In the genomic region with DNA sequence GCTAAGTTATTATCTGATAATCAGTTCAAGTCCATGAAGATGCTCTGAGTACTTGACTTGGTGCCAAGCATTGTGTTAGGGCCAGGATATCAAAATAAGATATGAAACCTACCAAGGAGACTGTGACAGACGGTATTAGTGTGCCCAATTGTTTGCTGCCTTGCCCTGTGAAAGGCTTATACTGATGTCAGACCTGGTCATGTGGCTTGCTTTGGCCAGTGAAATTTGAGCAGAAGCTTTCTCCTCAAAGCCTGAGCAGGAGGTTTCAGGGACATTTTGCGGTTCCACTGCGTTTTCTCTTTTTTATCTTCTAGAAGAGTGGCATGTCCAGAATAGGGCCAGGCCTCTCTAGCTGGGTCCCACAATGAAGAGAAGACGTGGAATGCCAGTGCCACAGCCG, we compare ENCODE assay signal across 29 cellular contexts. TPM values are rescaled to one million over a fixed set of nuclear protein-coding genes. Genes with fewer than 3 reads are reported as not detected.
"Had no signal": no experiment of that assay in that cellular context is flagged by ENCODE, and none has a peak within 500 bp of the region (broad histone marks: within the 10 kb centered on the region; RNA-seq: fewer than 3 reads in every experiment).

No MANE protein-coding gene starts in this region.

- H3K4me1 ChIP-seq: SJCRH30 had no signal

- H3K9ac ChIP-seq: SK-N-SH had no signal

- FAIRE-seq: bronchial epithelial cell, TTC549 had no signal

- DNase-seq: activated CD4-positive, alpha-beta T cell treated with anti-CD3 and anti-CD28 coated beads for 36 hours; activated CD4-positive, alpha-beta T cell treated with anti-CD3 and anti-CD28 coated beads, Interleukin-2, amount 10 ng/mL, durations not matched to agents 7 days and 5 days; activated CD4-positive, alpha-beta T cell treated with anti-CD3 and anti-CD28 coated beads, Interleukin-2, amount 50 U/mL, for 48 hours; activated CD8-positive, alpha-beta memory T cell treated with anti-CD3 and anti-CD28 coated beads, Interleukin-2, amount 50 U/mL, for 48 hours; activated CD8-positive, alpha-beta T cell treated with anti-CD3 and anti-CD28 coated beads, Interleukin-2, amount 10 ng/mL, durations not matched to agents 7 days and 5 days; activated effector memory CD4-positive, alpha-beta T cell treated with Interleukin-2 at 50 U/mL for 16 hours; activated naive CD4-positive, alpha-beta T cell treated with anti-CD3 and anti-CD28 coated beads, Interleukin-2, amount 10 ng/mL, durations not matched to agents 7 days and 5 days; activated naive CD8-positive, alpha-beta T cell treated with anti-CD3 and anti-CD28 coated beads, Interleukin-2, amount 50 U/mL, for 24 hours; activated T-cell treated with anti-CD3 and anti-CD28 coated beads, Interleukin-2, amount 50 U/mL, for 48 hours; anterior cingulate cortex; caudate nucleus; cerebellar nuclear complex; NCI-H1092; NCI-H1436 treated with DMSO at 0.1 percent for 48 hours; NCI-H1694 treated with DMSO at 0.1 percent for 48 hours; NCI-H2029; NCI-H2107; NCI-H2171; NCI-H226; NCI-H446 treated with DMSO at 0.1 percent for 48 hours; NCI-H69; SHP77; SJCRH30; SK-N-SH had no signal

- H3K36me3 ChIP-seq: SJCRH30 had no signal

- H3K9me3 ChIP-seq: SJCRH30, SK-N-SH had no signal

- ATAC-seq: activated CD4-positive, alpha-beta T cell treated with anti-CD3 and anti-CD28 coated beads for 36 hours; activated CD4-positive, CD25-positive, alpha-beta regulatory T cell treated with anti-CD3 and anti-CD28 coated beads, Interleukin-2, amount 50 U/mL, for 24 hours; activated CD8-positive, alpha-beta T cell treated with anti-CD3 and anti-CD28 coated beads, Interleukin-2, amount 10 ng/mL, durations not matched to agents 7 days and 5 days; activated naive CD8-positive, alpha-beta T cell treated with anti-CD3 and anti-CD28 coated beads, Interleukin-2, amount 50 U/mL, for 24 hours had no signal

- H3K4me3 ChIP-seq: SJCRH30 had no signal

- H3K4me2 ChIP-seq: SK-N-SH had no signal

- H3K27me3 ChIP-seq: SJCRH30 had no signal

- H3K27ac ChIP-seq: SJCRH30 had no signal

RNA-seq across cellular contexts. Expression of a gene that starts 15.8 kb away (rescaled TPM):
- total RNA-seq: activated CD4-positive, alpha-beta T cell treated with anti-CD3 and anti-CD28 coated beads for 36 hours; activated CD4-positive, alpha-beta T cell treated with anti-CD3 and anti-CD28 coated beads, Interleukin-2, amount 10 ng/mL, durations not matched to agents 7 days and 5 days; activated CD8-positive, alpha-beta T cell treated with anti-CD3 and anti-CD28 coated beads, Interleukin-2, amount 10 ng/mL, durations not matched to agents 7 days and 5 days; bronchial epithelial cell; MCF 10A; OCI-LY7 had no signal
